ENCODE assay signal across 33 cellular contexts in genomic region chr18:78719821-78720220, GRCh38.
"Had no signal": no experiment of that assay in that cellular context is flagged by ENCODE, and none has a peak within 500 bp of the region (broad histone marks: within the 10 kb centered on the region; RNA-seq: fewer than 3 reads in every experiment).

No MANE protein-coding gene starts in this region.

- H3K9me3 ChIP-seq: Peyer's patch had no signal

- H3K27me3 ChIP-seq: Peyer's patch had no signal

- H3K27ac ChIP-seq: cardiac muscle cell, Peyer's patch, VCaP had no signal

- ATAC-seq: activated T-cell treated with anti-CD3 and anti-CD28 coated beads, Interleukin-2, amount 50 U/mL, for 4 hours; K562; PC-3; SK-N-SH treated with all-trans-retinoic acid at 6 μM for 48 hours had no signal

- FAIRE-seq: K562 had no signal

- H3K4me3 ChIP-seq: cardiac muscle cell, K562, Peyer's patch had no signal

- DNase-seq: activated B cell treated with CpG ODN at 0.5 μM for 24 hours; activated CD4-positive, alpha-beta memory T cell treated with anti-CD3 and anti-CD28 coated beads for 36 hours; activated CD4-positive, alpha-beta T cell treated with anti-CD3 and anti-CD28 coated beads for 4 hours; activated CD4-positive, alpha-beta T cell treated with anti-CD3 and anti-CD28 coated beads, Interleukin-2, amount 50 U/mL, for 1 hour; activated CD4-positive, CD25-positive, alpha-beta regulatory T cell treated with anti-CD3 and anti-CD28 coated beads, Interleukin-2, amount 50 U/mL, for 72 hours; activated CD8-positive, alpha-beta memory T cell treated with anti-CD3 and anti-CD28 coated beads, Interleukin-2, amount 50 U/mL, for 4 hours; activated naive CD4-positive, alpha-beta T cell; activated naive CD4-positive, alpha-beta T cell treated with anti-CD3 and anti-CD28 coated beads, Interleukin-2, amount 50 U/mL, for 16 hours; activated naive CD8-positive, alpha-beta T cell treated with anti-CD3 and anti-CD28 coated beads for 36 hours; activated T-cell treated with anti-CD3 and anti-CD28 coated beads for 4 hours; activated T-cell treated with anti-CD3 and anti-CD28 coated beads, Interleukin-2, amount 50 U/mL, for 4 hours; amniotic stem cell; NCI-H1417; NCI-H146; NCI-H187; NCI-H2029 treated with DMSO at 0.1 percent for 48 hours; NCI-H2107; NCI-H2171; NCI-H510A; NCI-H526; NCI-H748 treated with DMSO at 0.1 percent for 48 hours; NK-92 treated with Interleukin-12 subunit alpha and Interleukin-12 subunit beta, amount 100 ng/mL, for 24 hours; PC-3; Peyer's patch; RPMI8226; SIG-M5; T-helper 1 cell; T-helper 2 cell; T-helper 9 cell had no signal

- H3K36me3 ChIP-seq: cardiac muscle cell, Peyer's patch had no signal

- H3K4me1 ChIP-seq: Peyer's patch had no signal
